Comparison of ENCODE assay signal across 9 cellular contexts in genomic region chr21:37562920-37563640, GRCh38.
A peak's percentile ranks its signal among the peaks of the same experiment; 100 is the strongest.
DNase-seq lines count a peak whose midpoint lies in the region; ATAC-seq, FAIRE-seq and TF ChIP-seq lines count a peak whose summit lies in the region.
"Had no signal": no experiment of that assay in that cellular context is flagged by ENCODE, and none has a peak within 500 bp of the region (broad histone marks: within the 10 kb centered on the region; RNA-seq: fewer than 3 reads in every experiment).

No MANE protein-coding gene starts in this region.

- H3K79me2 ChIP-seq in smooth muscle cell (ENCODE audit: low read depth): no peaks in the 10 kb centered on the region

- H3K27ac ChIP-seq in A549 (peak overlapping the region; percentile 96 to 98), smooth muscle cell (ENCODE audit: low read depth) (peak overlapping the region; percentile 96)

- peak; percentile 2 to 7; a peak in 3 of 6 replicates for ATAC-seq in A549
- peak; percentile 4 for ATAC-seq in GM18505 (IDR thresholded peaks at IDR 0.05; ENCODE audit: unreplicated experiment)
- peak; percentile 19 for ATAC-seq in HG03135 (IDR thresholded peaks at IDR 0.05; ENCODE audit: unreplicated experiment)
- peak; percentile 4 for ATAC-seq in Right ventricle myocardium inferior
- no peak for ATAC-seq in GM18520 (IDR thresholded peaks at IDR 0.05; ENCODE audit: unreplicated experiment)

- H3K9ac ChIP-seq in smooth muscle cell (ENCODE audit: low read depth): no peak overlapping the region

- H3K27ac Mint-ChIP-seq in activated CD4-positive, alpha-beta memory T cell treated with anti-CD3 and anti-CD28 coated beads, Interleukin-2, amount 10 ng/mL, durations not matched to agents 7 days and 5 days: peak overlapping the region; percentile 99
- H3K27ac Mint-ChIP-seq: nephron had no signal

- H3K4me1 ChIP-seq in A549 (peaks cover 21% of the 10 kb centered on the region), smooth muscle cell (ENCODE audit: low read depth) (peaks cover 8% of the 10 kb centered on the region)

- peak overlapping the region; percentile 91 for H3K4me3 Mint-ChIP-seq in activated CD4-positive, alpha-beta memory T cell treated with anti-CD3 and anti-CD28 coated beads, Interleukin-2, amount 10 ng/mL, durations not matched to agents 7 days and 5 days
- H3K4me3 Mint-ChIP-seq: nephron had no signal

- no peak for DNase-seq in A549 (ENCODE audit: low read depth in 1 of 2, low spot score in 1 of 2)
- DNase-seq in activated CD4-positive, alpha-beta memory T cell treated with anti-CD3 and anti-CD28 coated beads, Interleukin-2, amount 10 ng/mL, durations not matched to agents 7 days and 5 days: no peak
- peak; percentile 70 for DNase-seq in Right ventricle myocardium inferior (ENCODE audit: missing footprints)
- no peak for DNase-seq in smooth muscle cell (lab: John Stamatoyannopoulos, UW; ENCODE audit: unreplicated experiment)
- DNase-seq in glomerular visceral epithelial cell (ENCODE audit: extremely low spot score): no peak

- H3K9me3 Mint-ChIP-seq in activated CD4-positive, alpha-beta memory T cell treated with anti-CD3 and anti-CD28 coated beads, Interleukin-2, amount 10 ng/mL, durations not matched to agents 7 days and 5 days: no peaks in the 10 kb centered on the region

- H3K9me3 ChIP-seq in A549 (no peaks in the 10 kb centered on the region), smooth muscle cell (replicated peaks; ENCODE audit: low read depth) (no peaks in the 10 kb centered on the region)

- H3K27me3 Mint-ChIP-seq in activated CD4-positive, alpha-beta memory T cell treated with anti-CD3 and anti-CD28 coated beads, Interleukin-2, amount 10 ng/mL, durations not matched to agents 7 days and 5 days: peaks cover 5% of the 10 kb centered on the region

- POLR2A ChIA-PET in A549 (lab: Yijun Ruan, JAX): interaction anchor here (0.6 to 2.2 kb wide), 30 partner anchors 8 to 789 kb away, joined by 3 to 18 read pairs (median 5); partner anchors contain the start of genes DYRK1A, HLCS and VPS26C
- POLR2A ChIA-PET in activated CD4-positive, alpha-beta memory T cell treated with anti-CD3 and anti-CD28 coated beads, Interleukin-2, amount 10 ng/mL, durations not matched to agents 7 days and 5 days (lab: Charles Lee): interaction anchor here (0.8 to 2.5 kb wide), 32 partner anchors 8 to 1824 kb away, joined by 3 to 25 read pairs (median 4); partner anchors contain the start of genes DYRK1A, HLCS, PIGP and TTC3

- H4K20me1 ChIP-seq in smooth muscle cell (ENCODE audit: low read depth): no peaks in the 10 kb centered on the region

- TF ChIP-seq POLR2A in A549 (IDR thresholded peaks at IDR 0.05; ENCODE audit: low read length): no peak
- no peak for TF ChIP-seq POLR2A in GM18505 (IDR thresholded peaks at IDR 0.05; ENCODE audit: borderline replicate concordance, extremely low read depth, insufficient read depth, insufficient read length)

- intact Hi-C loops in Right ventricle myocardium inferior (cut with DNase I): loop anchor here (5.0 kb wide), 4 partner anchors 61 to 491 kb away; partner anchors contain the start of genes PIGP, TTC3 and VPS26C

- no peak overlapping the region for H2AFZ ChIP-seq in smooth muscle cell (ENCODE audit: low read depth)

- no peak for TF ChIP-seq RAD21 in A549 (conservative IDR thresholded peaks at IDR 0.05 in 1 of 2, IDR thresholded peaks at IDR 0.05 in 1 of 2)

- H3K36me3 Mint-ChIP-seq in activated CD4-positive, alpha-beta memory T cell treated with anti-CD3 and anti-CD28 coated beads, Interleukin-2, amount 10 ng/mL, durations not matched to agents 7 days and 5 days (ENCODE audit: low read depth): no peaks in the 10 kb centered on the region

- H3K4me3 ChIP-seq in A549 (peak overlapping the region; percentile 61), smooth muscle cell (no peak overlapping the region)

- peak overlapping the region; percentile 82 for H3K4me2 ChIP-seq in A549
- no peak overlapping the region for H3K4me2 ChIP-seq in smooth muscle cell

- H3K4me1 Mint-ChIP-seq in activated CD4-positive, alpha-beta memory T cell treated with anti-CD3 and anti-CD28 coated beads, Interleukin-2, amount 10 ng/mL, durations not matched to agents 7 days and 5 days: peaks cover 24% of the 10 kb centered on the region

- no peak for TF ChIP-seq CTCF in A549 (IDR thresholded peaks at IDR 0.05)
- TF ChIP-seq CTCF in smooth muscle cell (IDR thresholded peaks at IDR 0.05; ENCODE audit: borderline replicate concordance, insufficient read depth, poor library complexity, severe bottlenecking): no peak

- no peak for TF ChIP-seq EP300 in A549 (IDR thresholded peaks at IDR 0.05)

- 73% methylated on average over 12 of the region's 22 CpGs for WGBS in A549 (ENCODE audit: missing lambda C conversion rate)
- WGBS in smooth muscle cell (ENCODE audit: low lambda C conversion rate): 94% methylated on average over 22 of the region's 22 CpGs

- CTCF ChIA-PET in A549 (lab: Yijun Ruan, JAX): interaction anchor here (0.7 to 2.8 kb wide), 15 partner anchors 9 to 795 kb away, joined by 3 to 13 read pairs (median 4); no protein-coding TSS in a partner anchor
- CTCF ChIA-PET in activated CD4-positive, alpha-beta memory T cell treated with anti-CD3 and anti-CD28 coated beads, Interleukin-2, amount 10 ng/mL, durations not matched to agents 7 days and 5 days (lab: Charles Lee): interaction anchor here (0.6 to 2.4 kb wide), 27 partner anchors 8 to 597 kb away, joined by 3 to 10 read pairs (median 4); partner anchors contain the start of gene VPS26C

- no peaks in the 10 kb centered on the region for H3K27me3 ChIP-seq in smooth muscle cell (ENCODE audit: low read depth)

- no peaks in the 10 kb centered on the region for H3K36me3 ChIP-seq in smooth muscle cell (ENCODE audit: low read depth)

- FAIRE-seq in A549 (lab: Jason Lieb, UNC): no peak

- H3F3A ChIP-seq in smooth muscle cell (ENCODE audit: low read depth): no peaks in the 10 kb centered on the region

TF ChIP-seq in A549, 52 proteins besides CTCF, POLR2A, EP300 and RAD21:
- TF ChIP-seq EHMT2 (IDR thresholded peaks at IDR 0.05; ENCODE audit: low read depth): no peak
- no peak for TF ChIP-seq ZSCAN20 (CRISPR knock-in tag; IDR thresholded peaks at IDR 0.05)
